Comparison of ENCODE assay signal across 22 cellular contexts in the genomic region with DNA sequence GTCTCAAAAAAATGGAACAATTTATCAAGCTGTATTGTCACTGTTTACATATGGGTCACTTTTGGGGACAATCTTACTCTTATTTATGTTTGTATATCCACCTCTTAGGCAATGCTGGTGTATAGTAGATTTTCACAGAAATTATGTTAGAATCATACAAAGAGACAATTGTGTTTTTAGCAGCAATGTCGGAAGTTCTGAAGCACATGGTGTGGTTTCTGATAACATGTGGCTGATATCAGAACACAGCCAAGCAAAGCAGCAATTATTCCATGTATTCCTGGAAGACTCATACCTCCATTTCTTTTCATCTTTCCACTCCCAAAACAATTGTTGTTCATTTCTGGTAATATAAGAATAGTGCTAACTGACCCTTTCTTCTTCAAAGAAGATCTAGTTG.
"Had no signal": no experiment of that assay in that cellular context is flagged by ENCODE, and none has a peak within 500 bp of the region (broad histone marks: within the 10 kb centered on the region; RNA-seq: fewer than 3 reads in every experiment).

No MANE protein-coding gene starts in this region.

- H3K36me3 ChIP-seq: esophagus squamous epithelium, heart left ventricle, prostate gland, tibial nerve, upper lobe of right lung, vagina had no signal

- H3K9ac ChIP-seq: parathyroid adenoma had no signal

- H3K9me3 ChIP-seq: esophagus squamous epithelium, prostate gland, testis, tibial nerve, upper lobe of right lung, vagina had no signal

- H3K4me1 ChIP-seq: esophagus squamous epithelium, parathyroid adenoma, prostate gland, testis, tibial nerve, upper lobe of right lung, vagina had no signal

- H3K4me1 Mint-ChIP-seq: naive thymus-derived CD4-positive, alpha-beta T cell; nephron progenitor cell; stimulated activated naive B cell treated with anti-CD40 and anti-IgM and Interleukin-4, amounts not matched to agents 10 μg/mL and 1 μg/mL and 100 μg/mL, for 72 hours; stimulated activated naive CD8-positive, alpha-beta T cell treated with anti-CD3 and anti-CD28 coated beads, Interleukin-15, amount 100 ng/mL, for 72 hours had no signal

- H2AFZ ChIP-seq: parathyroid adenoma had no signal

- H3K27ac ChIP-seq: esophagus squamous epithelium, parathyroid adenoma, prostate gland, skin epidermis, testis, tibial nerve, upper lobe of right lung, vagina had no signal

- H3K79me2 ChIP-seq: parathyroid adenoma had no signal

- DNase-seq: effector memory CD8-positive, alpha-beta T cell; esophagus squamous epithelium; foreskin fibroblast; heart left ventricle; hippocampal formation; kidney glomerular epithelial cell; naive thymus-derived CD4-positive, alpha-beta T cell; nephron progenitor cell; retina; stimulated activated CD4-positive, alpha-beta T cell treated with anti-CD3 and anti-CD28 coated beads, Interleukin-2, amount 100 ng/mL, for 24 hours; stimulated activated CD4-positive, alpha-beta T cell treated with anti-CD3 and anti-CD28 coated beads, Interleukin-4, amount 100 ng/mL, for 4 hours; stimulated activated naive B cell treated with anti-CD40 and anti-IgM and Interleukin-4, amounts not matched to agents 10 μg/mL and 1 μg/mL and 100 μg/mL, for 72 hours; stimulated activated naive CD8-positive, alpha-beta T cell treated with anti-CD3 and anti-CD28 coated beads, Interleukin-15, amount 100 ng/mL, for 72 hours; testis; upper lobe of right lung had no signal

- H3K4me3 Mint-ChIP-seq: dendritic cell treated with granulocyte-macrophage colony-stimulating factor and Interleukin-4, amounts not matched to agents 40 ng/mL and 50 ng/mL, for 4 days; effector memory CD8-positive, alpha-beta T cell; naive thymus-derived CD4-positive, alpha-beta T cell; nephron progenitor cell; stimulated activated naive B cell treated with anti-CD40 and anti-IgM and Interleukin-4, amounts not matched to agents 10 μg/mL and 1 μg/mL and 100 μg/mL, for 72 hours; stimulated activated naive CD8-positive, alpha-beta T cell treated with anti-CD3 and anti-CD28 coated beads, Interleukin-15, amount 100 ng/mL, for 72 hours had no signal

- H3K4me3 ChIP-seq: esophagus squamous epithelium, heart left ventricle, prostate gland, skin epidermis, testis, tibial nerve, upper lobe of right lung, vagina had no signal

- H3K27ac Mint-ChIP-seq: dendritic cell treated with granulocyte-macrophage colony-stimulating factor and Interleukin-4, amounts not matched to agents 40 ng/mL and 50 ng/mL, for 4 days; effector memory CD8-positive, alpha-beta T cell; naive thymus-derived CD4-positive, alpha-beta T cell; nephron progenitor cell; stimulated activated naive B cell treated with anti-CD40 and anti-IgM and Interleukin-4, amounts not matched to agents 10 μg/mL and 1 μg/mL and 100 μg/mL, for 72 hours; stimulated activated naive CD8-positive, alpha-beta T cell treated with anti-CD3 and anti-CD28 coated beads, Interleukin-15, amount 100 ng/mL, for 72 hours had no signal

- H3K36me3 Mint-ChIP-seq: stimulated activated naive B cell treated with anti-CD40 and anti-IgM and Interleukin-4, amounts not matched to agents 10 μg/mL and 1 μg/mL and 100 μg/mL, for 72 hours had no signal

- H3K27me3 ChIP-seq: esophagus squamous epithelium, testis, tibial nerve, upper lobe of right lung, vagina had no signal

- ATAC-seq: effector memory CD8-positive, alpha-beta T cell; heart left ventricle; naive thymus-derived CD4-positive, alpha-beta T cell; sciatic nerve; stimulated activated naive B cell treated with anti-CD40 and anti-IgM and Interleukin-4, amounts not matched to agents 10 μg/mL and 1 μg/mL and 100 μg/mL, for 72 hours; stimulated activated naive CD8-positive, alpha-beta T cell treated with anti-CD3 and anti-CD28 coated beads, Interleukin-15, amount 100 ng/mL, for 72 hours; upper lobe of right lung had no signal

- H3K9me3 Mint-ChIP-seq: dendritic cell treated with granulocyte-macrophage colony-stimulating factor and Interleukin-4, amounts not matched to agents 40 ng/mL and 50 ng/mL, for 4 days; effector memory CD8-positive, alpha-beta T cell; nephron progenitor cell; stimulated activated naive B cell treated with anti-CD40 and anti-IgM and Interleukin-4, amounts not matched to agents 10 μg/mL and 1 μg/mL and 100 μg/mL, for 72 hours; stimulated activated naive CD8-positive, alpha-beta T cell treated with anti-CD3 and anti-CD28 coated beads, Interleukin-15, amount 100 ng/mL, for 72 hours had no signal
